Comparison of ENCODE assay signal across 15 cellular contexts in genomic region chr13:94128430-94128829, GRCh38.
DNase-seq lines count a peak whose midpoint lies in the region; ATAC-seq lines count a peak whose summit lies in the region.
"Had no signal": no experiment of that assay in that cellular context is flagged by ENCODE, and none has a peak within 500 bp of the region (broad histone marks: within the 10 kb centered on the region; RNA-seq: fewer than 3 reads in every experiment).

No MANE protein-coding gene starts in this region.

- no peaks in the 10 kb centered on the region for H3K9me3 ChIP-seq in right cardiac atrium (ENCODE audit: control insufficient read depth, low read length)
- H3K9me3 ChIP-seq: ascending aorta, BLaER1 had no signal

- DNase-seq in DMS79 (lab: John Stamatoyannopoulos, UW), result peak; percentile 42
- DNase-seq in anterior cingulate cortex (lab: John Stamatoyannopoulos, UW), result peak in 36 of 58 donors; percentile 0 to 67 (median 16)
- peak; percentile 20 to 58 (median 40) for DNase-seq in right cardiac atrium
- no peak for DNase-seq in sciatic nerve (ENCODE audit: low spot score)
- no peak for DNase-seq in stimulated activated naive CD8-positive, alpha-beta T cell treated with anti-CD3 and anti-CD28 coated beads, Interleukin-15, Interleukin-2, amounts not matched to agents 100 U/mL and 50 U/mL, for 24 hours
- DNase-seq: activated T-cell treated with anti-CD3 and anti-CD28 coated beads, Interleukin-2, amount 50 U/mL, for 1 hour; EL; NCI-H2081 treated with DMSO at 0.1 percent for 48 hours had no signal

- WGBS in right cardiac atrium, result 30% methylated on average over 4 of the region's 4 CpGs

- H3K4me3 ChIP-seq in right cardiac atrium (ENCODE audit: low read length), result no peak overlapping the region
- H3K4me3 ChIP-seq: ascending aorta, BLaER1, lung, SK-N-MC had no signal

- ATAC-seq in right cardiac atrium, result peak; percentile 96 to 98
- peak; percentile 90 for ATAC-seq in sciatic nerve
- no peak for ATAC-seq in stimulated activated naive CD8-positive, alpha-beta T cell treated with anti-CD3 and anti-CD28 coated beads, Interleukin-15, Interleukin-2, amounts not matched to agents 100 U/mL and 50 U/mL, for 24 hours
- ATAC-seq in HG03108 (IDR thresholded peaks at IDR 0.05; ENCODE audit: unreplicated experiment), result no peak
- no peak for ATAC-seq in GM21447 (IDR thresholded peaks at IDR 0.05; ENCODE audit: unreplicated experiment)
- ATAC-seq in GM21576 (IDR thresholded peaks at IDR 0.05; ENCODE audit: unreplicated experiment), result no peak

- no peaks in the 10 kb centered on the region for H3K27me3 ChIP-seq in right cardiac atrium (ENCODE audit: control insufficient read depth, insufficient read depth)
- H3K27me3 ChIP-seq: ascending aorta, BLaER1 had no signal

- H3K27ac ChIP-seq in right cardiac atrium (ENCODE audit: low read length), result peak overlapping the region; percentile 68
- H3K27ac ChIP-seq: ascending aorta, BLaER1, SK-N-MC had no signal

- no peaks in the 10 kb centered on the region for H3K4me1 ChIP-seq in right cardiac atrium (ENCODE audit: control insufficient read depth, insufficient read depth, low read length)
- H3K4me1 ChIP-seq: BLaER1 had no signal

- intact Hi-C loops in right cardiac atrium (cut with DNase I) (no loop called here), sciatic nerve (cut with DNase I) (no loop called here)

Comparison
In these comparisons a context has a peak if more than half of its experiments do, and no peak if none do; other contexts are left out.
1. DNase-seq: peak in DMS79 (single experiment), anterior cingulate cortex (36 of 58) and right cardiac atrium (3 of 3); none in sciatic nerve (single experiment) and stimulated activated naive CD8-positive, alpha-beta T cell treated with anti-CD3 and anti-CD28 coated beads, Interleukin-15, Interleukin-2, amounts not matched to agents 100 U/mL and 50 U/mL, for 24 hours (single experiment).
2. ATAC-seq: peak in right cardiac atrium (2 of 2) and sciatic nerve (single experiment); none in stimulated activated naive CD8-positive, alpha-beta T cell treated with anti-CD3 and anti-CD28 coated beads, Interleukin-15, Interleukin-2, amounts not matched to agents 100 U/mL and 50 U/mL, for 24 hours (single experiment), HG03108 (single experiment), GM21447 (single experiment) and GM21576 (single experiment).